Comparison of ENCODE assay signal across 20 cellular contexts in genomic region chr21:31251686-31252085, GRCh38.
"Had no signal": no experiment of that assay in that cellular context is flagged by ENCODE, and none has a peak within 500 bp of the region (broad histone marks: within the 10 kb centered on the region; RNA-seq: fewer than 3 reads in every experiment).

No MANE protein-coding gene starts in this region.

- H3K4me3 Mint-ChIP-seq: dendritic cell treated with granulocyte-macrophage colony-stimulating factor and Interleukin-4, amounts not matched to agents 40 ng/mL and 50 ng/mL, for 4 days; effector memory CD8-positive, alpha-beta T cell; endodermal cell had no signal

- DNase-seq: colonic mucosa; cortex of kidney; effector CD8-positive, alpha-beta T cell; effector memory CD8-positive, alpha-beta T cell; endodermal cell; erythroblast; esophagus squamous epithelium; foreskin keratinocyte; hippocampal formation; left cardiac atrium; left lung; left ventricle myocardium superior; lower lobe of right lung; mesenchymal stem cell; midbrain had no signal

- ATAC-seq: effector memory CD8-positive, alpha-beta T cell; esophagus mucosa; foreskin keratinocyte; gastroesophageal sphincter; heart left ventricle; left cardiac atrium; left lung; left ventricle myocardium superior; lower lobe of right lung had no signal

- H3K9me3 ChIP-seq: colonic mucosa, esophagus squamous epithelium, gastroesophageal sphincter, heart left ventricle, left lung, lower lobe of right lung had no signal

- H3K27me3 Mint-ChIP-seq: dendritic cell treated with granulocyte-macrophage colony-stimulating factor and Interleukin-4, amounts not matched to agents 40 ng/mL and 50 ng/mL, for 4 days; effector memory CD8-positive, alpha-beta T cell had no signal

- H3K36me3 ChIP-seq: colonic mucosa, gastroesophageal sphincter, heart left ventricle, left lung had no signal

- H3K4me3 ChIP-seq: colonic mucosa, esophagus squamous epithelium, gastroesophageal sphincter, heart left ventricle, left lung, lower lobe of right lung had no signal

- H3K27ac ChIP-seq: colonic mucosa, epithelial cell of prostate, esophagus squamous epithelium, foreskin keratinocyte, gastroesophageal sphincter, heart left ventricle, left lung, lower lobe of right lung had no signal

- H3K4me1 ChIP-seq: colonic mucosa, esophagus squamous epithelium, gastroesophageal sphincter, heart left ventricle, left lung, lower lobe of right lung had no signal

- H3K9me3 Mint-ChIP-seq: dendritic cell treated with granulocyte-macrophage colony-stimulating factor and Interleukin-4, amounts not matched to agents 40 ng/mL and 50 ng/mL, for 4 days; endodermal cell had no signal

- H3K27ac Mint-ChIP-seq: dendritic cell treated with granulocyte-macrophage colony-stimulating factor and Interleukin-4, amounts not matched to agents 40 ng/mL and 50 ng/mL, for 4 days; effector memory CD8-positive, alpha-beta T cell; endodermal cell had no signal

- H3K27me3 ChIP-seq: colonic mucosa, esophagus squamous epithelium, foreskin keratinocyte, gastroesophageal sphincter, heart left ventricle, left lung had no signal
